ENCODE assay signal across 1 cellular context in genomic region chr22:38154563-38154915, GRCh38. TPM values are rescaled to one million over a fixed set of nuclear protein-coding genes. Genes with fewer than 3 reads are reported as not detected.
"Had no signal": no experiment of that assay in that cellular context is flagged by ENCODE, and none has a peak within 500 bp of the region (broad histone marks: within the 10 kb centered on the region; RNA-seq: fewer than 3 reads in every experiment).

No MANE protein-coding gene starts in this region.

RNA-seq across cellular contexts. Expression of gene BAIAP2L2, which starts 44.1 kb away (rescaled TPM):
- total RNA-seq: SJSA1 had no signal
